Comparison of ENCODE assay signal across 9 cellular contexts in genomic region chr10:69048103-69048502, GRCh38. TPM values are rescaled to one million over a fixed set of nuclear protein-coding genes. Genes with fewer than 3 reads are reported as not detected.
A peak's percentile ranks its signal among the peaks of the same experiment; 100 is the strongest.
DNase-seq lines count a peak whose midpoint lies in the region; ATAC-seq and TF ChIP-seq lines count a peak whose summit lies in the region.
"Had no signal": no experiment of that assay in that cellular context is flagged by ENCODE, and none has a peak within 500 bp of the region (broad histone marks: within the 10 kb centered on the region; RNA-seq: fewer than 3 reads in every experiment).

No MANE protein-coding gene starts in this region.

- no peaks in the 10 kb centered on the region for H3K9me3 ChIP-seq in thyroid gland

- no peaks in the 10 kb centered on the region for H3K27me3 ChIP-seq in thyroid gland

- ATAC-seq in sciatic nerve, result peak; percentile 76
- ATAC-seq in GM21360 (IDR thresholded peaks at IDR 0.05; ENCODE audit: unreplicated experiment), result no peak
- no peak for ATAC-seq in omental fat pad (ENCODE audit: low FRiP score)

- no peaks in the 10 kb centered on the region for H3K36me3 ChIP-seq in thyroid gland

- H3K4me3 ChIP-seq in fibroblast of mammary gland (ENCODE audit: control insufficient read depth, low read depth, low read length) (no peak overlapping the region), thyroid gland (replicated peaks in 1 of 3) (no peak overlapping the region)
- H3K4me3 ChIP-seq: PC-9 had no signal

- H3K27ac ChIP-seq in thyroid gland, result no peak overlapping the region
- H3K27ac ChIP-seq: PC-9 had no signal

- peak; percentile 90 for DNase-seq in GF-D8 (lab: John Stamatoyannopoulos, UW)
- DNase-seq in SKM-1 treated with dmso at 0.1 percent for 144 hours (lab: John Stamatoyannopoulos, UW; ENCODE audit: unreplicated experiment), result peak; percentile 96
- DNase-seq in fibroblast of mammary gland (ENCODE audit: low read depth), result peak; percentile 41
- no peak for DNase-seq in sciatic nerve (ENCODE audit: low spot score)
- DNase-seq in thyroid gland, result no peak
- DNase-seq in NCI-H1048 (lab: John Stamatoyannopoulos, UW), result no peak
- DNase-seq in omental fat pad (ENCODE audit: low spot score), result no peak
- DNase-seq: PC-9 had no signal

- 51 to 70% methylated on average over 8 of the region's 8 CpGs for WGBS in thyroid gland, 2 donors

- TF ChIP-seq POLR2A in thyroid gland (IDR thresholded peaks at IDR 0.05), result peak in 1 of 2 donors; percentile 13

- H3K4me1 ChIP-seq in thyroid gland, result peaks cover 0 to 6% of the 10 kb centered on the region in 2 donors

- TF ChIP-seq CTCF in fibroblast of mammary gland (conservative IDR thresholded peaks at IDR 0.05; ENCODE audit: control insufficient read depth, insufficient read depth, low read depth, low read length) (no peak), thyroid gland (IDR thresholded peaks at IDR 0.05) (no peak), omental fat pad (IDR thresholded peaks at IDR 0.05) (no peak)

- intact Hi-C loops in sciatic nerve (cut with DNase I), result no loop called here
- intact Hi-C loops in thyroid gland (cut with DNase I), result no loop called here

RNA-seq across cellular contexts. Expression of gene SRGN, which starts 39.8 kb away (rescaled TPM):
- total RNA-seq in sciatic nerve (146 TPM), thyroid gland (100 to 1,000 TPM in 1 of 4 donors, 10 to 100 TPM in 3; 30.7 to 140 (median 40.3) TPM), omental fat pad (100 to 1,000 TPM; 289 to 481 (median 419) TPM)

RNA-seq across cellular contexts. Expression of gene KIFBP, which starts 59.5 kb away (rescaled TPM):
- total RNA-seq in sciatic nerve, result 30.4 TPM
- total RNA-seq in thyroid gland, result 10 to 100 TPM; 37.9 to 54.1 (median 42.8) TPM
- 10 to 100 TPM; 25.0 to 36.4 (median 34.7) TPM for total RNA-seq in omental fat pad

Comparison
In these comparisons a context has a peak if more than half of its experiments do, and no peak if none do; other contexts are left out.
1. DNase-seq: peak in GF-D8 (single experiment), SKM-1 treated with dmso at 0.1 percent for 144 hours (single experiment) and fibroblast of mammary gland (single experiment); none in sciatic nerve (single experiment), thyroid gland (0 of 2), NCI-H1048 (single experiment) and omental fat pad (single experiment).